ENCODE assay signal across 8 cellular contexts in the genomic region with DNA sequence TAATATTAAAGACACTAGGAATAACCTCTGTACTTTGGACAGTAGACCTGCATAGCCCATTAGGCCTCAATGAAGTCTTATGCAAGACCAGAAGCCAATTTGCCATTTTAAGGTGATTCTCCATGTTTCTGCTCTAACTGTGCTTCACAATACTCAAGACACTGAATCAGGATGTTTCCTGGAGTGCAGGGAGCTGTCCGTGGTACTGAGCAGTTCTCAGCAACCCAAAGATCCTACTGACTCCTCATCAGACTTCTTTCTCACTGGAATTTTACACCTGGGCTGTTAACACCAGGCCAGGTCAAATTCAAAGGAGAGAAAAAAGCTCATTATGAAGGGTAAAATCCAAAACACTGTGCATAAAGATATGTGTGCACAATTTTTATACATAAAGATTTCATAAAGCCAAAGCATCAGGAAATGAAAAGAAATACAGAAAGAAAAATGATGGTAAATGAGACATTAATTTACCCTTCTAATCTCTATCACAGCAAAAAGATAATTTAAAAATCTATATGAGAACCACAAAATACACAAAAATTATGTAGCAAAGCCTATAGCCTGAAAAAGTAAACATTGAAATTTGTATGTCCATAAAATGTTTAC.
DNase-seq lines count a peak whose midpoint lies in the region; ATAC-seq, FAIRE-seq and TF ChIP-seq lines count a peak whose summit lies in the region.
"Not testable (repeated sequence)": the region's sequence is repeated elsewhere in the genome, so short reads cannot be mapped to it uniquely, and the experiment has no call there.

No MANE protein-coding gene starts in this region.

- TF ChIP-seq POLR2A in H54 (IDR thresholded peaks at IDR 0.05; ENCODE audit: low read depth, low read length); ovary (IDR thresholded peaks at IDR 0.05): not testable (repeated sequence)

- not testable (repeated sequence) for H3K4me3 Mint-ChIP-seq in activated naive CD8-positive, alpha-beta T cell treated with anti-CD3 and anti-CD28 coated beads, Interleukin-2, amount 50 U/mL, for 24 hours; immature natural killer cell

- intact Hi-C loops in ovary (cut with DNase I): not testable (repeated sequence)

- not testable (repeated sequence) for H3K4me1 ChIP-seq in ovary (ENCODE audit: insufficient read depth)

- H3K9me3 Mint-ChIP-seq in activated naive CD8-positive, alpha-beta T cell treated with anti-CD3 and anti-CD28 coated beads, Interleukin-2, amount 50 U/mL, for 24 hours; immature natural killer cell: not testable (repeated sequence)

- not testable (repeated sequence) for H3K36me3 Mint-ChIP-seq in activated naive CD8-positive, alpha-beta T cell treated with anti-CD3 and anti-CD28 coated beads, Interleukin-2, amount 50 U/mL, for 24 hours (ENCODE audit: low read depth); immature natural killer cell

- H3K27ac Mint-ChIP-seq in activated naive CD8-positive, alpha-beta T cell treated with anti-CD3 and anti-CD28 coated beads, Interleukin-2, amount 50 U/mL, for 24 hours; immature natural killer cell: not testable (repeated sequence)

- not testable (repeated sequence) for H3K4me1 Mint-ChIP-seq in activated naive CD8-positive, alpha-beta T cell treated with anti-CD3 and anti-CD28 coated beads, Interleukin-2, amount 50 U/mL, for 24 hours; immature natural killer cell

- not testable (repeated sequence) for TF ChIP-seq CTCF in ovary (IDR thresholded peaks at IDR 0.05)

- not testable (repeated sequence) for H3K27me3 Mint-ChIP-seq in activated naive CD8-positive, alpha-beta T cell treated with anti-CD3 and anti-CD28 coated beads, Interleukin-2, amount 50 U/mL, for 24 hours; immature natural killer cell (ENCODE audit: low read depth in 3 of 3)

- not testable (repeated sequence) for ATAC-seq in activated naive CD8-positive, alpha-beta T cell treated with anti-CD3 and anti-CD28 coated beads, Interleukin-2, amount 50 U/mL, for 24 hours

- not testable (repeated sequence) for H3K36me3 ChIP-seq in ovary

- H3K9me3 ChIP-seq in ovary: not testable (repeated sequence)

- WGBS in ovary, 3 donors: 0% methylated on average over 1 of the region's 1 CpG

- H3K4me3 ChIP-seq in ovary: not testable (repeated sequence)

- FAIRE-seq in H54 (lab: Jason Lieb, UNC): peak; percentile 85

- not testable (repeated sequence) for H3K27ac ChIP-seq in ovary

- H3K27me3 ChIP-seq in ovary: not testable (repeated sequence)

- not testable (repeated sequence) for TF ChIP-seq EP300 in ovary (IDR thresholded peaks at IDR 0.05)

- DNase-seq in H54 (ENCODE audit: insufficient read length, low spot score): not testable (repeated sequence)
- peak; percentile 52 for DNase-seq in activated CD4-positive, alpha-beta T cell treated with anti-CD3 and anti-CD28 coated beads for 48 hours
- DNase-seq in activated T-cell treated with anti-CD3 and anti-CD28 coated beads for 48 hours (ENCODE audit: low read depth): peak; percentile 12
- peak; percentile 49 for DNase-seq in activated naive CD8-positive, alpha-beta T cell treated with anti-CD3 and anti-CD28 coated beads, Interleukin-2, amount 50 U/mL, for 24 hours
- DNase-seq in immature natural killer cell: peak; percentile 2 to 13 (median 7)
- DNase-seq in ovary: peak; percentile 29 to 73 (median 57)
- peak in 2 of 3 experiments; percentile 1 to 3 for DNase-seq in stimulated activated CD4-positive, alpha-beta T cell treated with anti-CD3 and anti-CD28 coated beads, TNF-alpha, amount 100 ng/mL, for 4 hours (ENCODE audit: low read depth in 3 of 3)
- DNase-seq in ureter (ENCODE audit: low spot score): peak; percentile 43
